In genomic region chr21:42864812-42865211, GRCh38 we compare ENCODE assay signal across 1 cellular context.
TF ChIP-seq lines count a peak whose summit lies in the region.

No MANE protein-coding gene starts in this region.

TF ChIP-seq in GM23338, 12 proteins besides CTCF, POLR2A, EP300 and RAD21 (continued from another document):
- TF ChIP-seq ZNF462 (CRISPR knock-in tag; IDR thresholded peaks at IDR 0.05) (no peak), NANOG (IDR thresholded peaks at IDR 0.05; ENCODE audit: borderline replicate concordance) (no peak), POLR2AphosphoS5 (IDR thresholded peaks at IDR 0.05; ENCODE audit: low read depth) (no peak), ZNF331 (CRISPR knock-in tag; IDR thresholded peaks at IDR 0.05; ENCODE audit: low read depth) (no peak), STAT1 (IDR thresholded peaks at IDR 0.05; ENCODE audit: unreplicated experiment) (no peak), REST (IDR thresholded peaks at IDR 0.05; ENCODE audit: unreplicated experiment) (no peak), JUNB (IDR thresholded peaks at IDR 0.05; ENCODE audit: unreplicated experiment) (no peak), ETS1 (IDR thresholded peaks at IDR 0.05) (no peak), EZH2phosphoT487 (IDR thresholded peaks at IDR 0.05; ENCODE audit: unreplicated experiment) (no peak), EZH2 (IDR thresholded peaks at IDR 0.05; ENCODE audit: low read depth, unreplicated experiment) (no peak), CREB1 (CRISPR knock-in tag; IDR thresholded peaks at IDR 0.05; ENCODE audit: low read depth) (no peak)
TF ChIP-seq in GM23338: peak in this region for 0.
